In the genomic region with DNA sequence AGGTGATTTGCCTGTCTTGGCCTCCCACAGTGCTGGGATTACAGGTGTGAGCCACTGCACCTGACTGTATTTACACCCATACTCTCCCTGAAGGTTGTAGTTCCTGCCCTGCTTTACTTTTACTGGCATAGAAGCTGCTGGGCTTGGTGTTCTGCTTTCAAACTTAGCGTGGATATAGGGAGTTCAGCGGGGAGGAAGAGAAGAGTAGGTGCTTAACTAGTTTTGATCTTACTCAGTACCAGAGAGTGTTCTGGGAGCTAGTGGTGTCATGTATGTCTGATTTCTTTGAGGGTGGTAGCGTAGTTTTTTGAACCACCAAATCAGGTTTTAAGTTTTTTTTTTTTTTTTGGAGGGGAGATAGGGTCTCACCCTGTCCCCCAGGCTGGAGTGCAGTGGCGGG, we compare ENCODE assay signal across 15 cellular contexts. TPM values are rescaled to one million over a fixed set of nuclear protein-coding genes. Genes with fewer than 3 reads are reported as not detected.
A peak's percentile ranks its signal among the peaks of the same experiment; 100 is the strongest.
DNase-seq lines count a peak whose midpoint lies in the region; ATAC-seq and TF ChIP-seq lines count a peak whose summit lies in the region.
"Had no signal": no experiment of that assay in that cellular context is flagged by ENCODE, and none has a peak within 500 bp of the region (broad histone marks: within the 10 kb centered on the region; RNA-seq: fewer than 3 reads in every experiment).

No MANE protein-coding gene starts in this region.

- TF ChIP-seq POLR2A in breast epithelium (IDR thresholded peaks at IDR 0.05): no peak

- H3K4me3 ChIP-seq in OCI-LY3 (ENCODE audit: low read length): no peak overlapping the region
- no peak overlapping the region for H3K4me3 ChIP-seq in breast epithelium

- CTCF ChIA-PET in activated naive CD4-positive, alpha-beta T cell treated with anti-CD3 and anti-CD28 coated beads, Interleukin-2, amount 10 ng/mL, durations not matched to agents 7 days and 5 days (lab: Charles Lee): interaction anchor here (0.6 to 2.0 kb wide), 2 partner anchors 9 to 12 kb away, joined by 3 to 9 read pairs; no protein-coding TSS in a partner anchor

- H3K27ac ChIP-seq in OCI-LY3 (ENCODE audit: low read length): no peak overlapping the region
- H3K27ac ChIP-seq in breast epithelium: peak overlapping the region in 1 of 2 donors; percentile 54

- H4K20me1 ChIP-seq in OCI-LY3 (ENCODE audit: insufficient read depth, low read length): peaks cover 47% of the 10 kb centered on the region

- peak overlapping the region in 4 of 7 donors; percentile 3 to 68 (median 46) for H3K27ac Mint-ChIP-seq in CD14-positive monocyte
- no peak overlapping the region for H3K27ac Mint-ChIP-seq in activated naive CD4-positive, alpha-beta T cell treated with anti-CD3 and anti-CD28 coated beads, Interleukin-2, amount 10 ng/mL, durations not matched to agents 7 days and 5 days
- H3K27ac Mint-ChIP-seq: nephron had no signal

- DNase-seq in CD14-positive monocyte (ENCODE audit: low spot score) (no peak), D341Med (ENCODE audit: low spot score) (no peak), RKO (ENCODE audit: low spot score) (no peak), breast epithelium (ENCODE audit: low spot score in 2 of 2) (no peak)
- DNase-seq in activated naive CD4-positive, alpha-beta T cell treated with anti-CD3 and anti-CD28 coated beads, Interleukin-2, amount 10 ng/mL, durations not matched to agents 7 days and 5 days: no peak
- DNase-seq: activated CD4-positive, CD25-positive, alpha-beta regulatory T cell treated with anti-CD3 and anti-CD28 coated beads, Interleukin-2, amount 50 U/mL, for 72 hours; BE2C; hippocampal formation; NCI-H2171 had no signal

- ATAC-seq in GM18502 (IDR thresholded peaks at IDR 0.05; ENCODE audit: poor library complexity, unreplicated experiment): peak; percentile 47
- ATAC-seq in GM21786 (IDR thresholded peaks at IDR 0.05; ENCODE audit: unreplicated experiment): peak; percentile 49
- ATAC-seq: sciatic nerve, SK-N-SH treated with all-trans-retinoic acid at 6 μM for 48 hours had no signal

- peaks cover 84% of the 10 kb centered on the region for H3K79me2 ChIP-seq in OCI-LY3 (ENCODE audit: low read length)

- no peak overlapping the region for H3K9ac ChIP-seq in OCI-LY3 (ENCODE audit: low read length)

- intact Hi-C loops in CD14-positive monocyte (cut with micrococcal nuclease): no loop called here
- intact Hi-C loops in breast epithelium (cut with DNase I; ENCODE audit: low total_unique reads): no loop called here

- TF ChIP-seq CTCF in CD14-positive monocyte (IDR thresholded peaks at IDR 0.05) (no peak), OCI-LY3 (IDR thresholded peaks at IDR 0.05; ENCODE audit: low read depth, low read length) (no peak), breast epithelium (IDR thresholded peaks at IDR 0.05) (no peak)

- H3K27me3 ChIP-seq in OCI-LY3 (ENCODE audit: low read depth, low read length) (no peaks in the 10 kb centered on the region), breast epithelium (no peaks in the 10 kb centered on the region)
- H3K27me3 ChIP-seq: BE2C had no signal

- no peak overlapping the region for H2AFZ ChIP-seq in OCI-LY3 (ENCODE audit: low read depth, low read length)

- no peaks in the 10 kb centered on the region for H3K9me3 Mint-ChIP-seq in CD14-positive monocyte
- H3K9me3 Mint-ChIP-seq in activated naive CD4-positive, alpha-beta T cell treated with anti-CD3 and anti-CD28 coated beads, Interleukin-2, amount 10 ng/mL, durations not matched to agents 7 days and 5 days: no peaks in the 10 kb centered on the region
- H3K9me3 Mint-ChIP-seq: nephron had no signal

- no peak overlapping the region for H3K4me3 Mint-ChIP-seq in CD14-positive monocyte
- no peak overlapping the region for H3K4me3 Mint-ChIP-seq in activated naive CD4-positive, alpha-beta T cell treated with anti-CD3 and anti-CD28 coated beads, Interleukin-2, amount 10 ng/mL, durations not matched to agents 7 days and 5 days
- H3K4me3 Mint-ChIP-seq: nephron had no signal

- H3K4me1 Mint-ChIP-seq in CD14-positive monocyte: peaks cover 31% of the 10 kb centered on the region
- peaks cover 11% of the 10 kb centered on the region for H3K4me1 Mint-ChIP-seq in activated naive CD4-positive, alpha-beta T cell treated with anti-CD3 and anti-CD28 coated beads, Interleukin-2, amount 10 ng/mL, durations not matched to agents 7 days and 5 days

- peak overlapping the region; percentile 51 for H3K4me2 ChIP-seq in OCI-LY3 (ENCODE audit: low read length)

- H3K36me3 ChIP-seq in OCI-LY3 (replicated peaks; ENCODE audit: low read depth, low read length) (peaks cover 3% of the 10 kb centered on the region), breast epithelium (no peaks in the 10 kb centered on the region)

- no peaks in the 10 kb centered on the region for H3K9me3 ChIP-seq in OCI-LY3 (ENCODE audit: insufficient read depth, low read length)
- no peaks in the 10 kb centered on the region for H3K9me3 ChIP-seq in breast epithelium
- H3K9me3 ChIP-seq: BE2C had no signal

- no peaks in the 10 kb centered on the region for H3K27me3 Mint-ChIP-seq in CD14-positive monocyte (ENCODE audit: low read depth in 3 of 3)
- no peaks in the 10 kb centered on the region for H3K27me3 Mint-ChIP-seq in activated naive CD4-positive, alpha-beta T cell treated with anti-CD3 and anti-CD28 coated beads, Interleukin-2, amount 10 ng/mL, durations not matched to agents 7 days and 5 days

- H3K4me1 ChIP-seq in OCI-LY3 (ENCODE audit: low read length): peaks cover 39% of the 10 kb centered on the region
- H3K4me1 ChIP-seq in breast epithelium: peaks cover 0 to 9% of the 10 kb centered on the region in 2 donors
- H3K4me1 ChIP-seq: BE2C had no signal

- H3K36me3 Mint-ChIP-seq in CD14-positive monocyte: peaks cover 18 to 36% of the 10 kb centered on the region in 2 donors
- peaks cover 6% of the 10 kb centered on the region for H3K36me3 Mint-ChIP-seq in activated naive CD4-positive, alpha-beta T cell treated with anti-CD3 and anti-CD28 coated beads, Interleukin-2, amount 10 ng/mL, durations not matched to agents 7 days and 5 days

RNA-seq across cellular contexts. Expression of a gene that starts 13.8 kb away (rescaled TPM):
- polyA plus RNA-seq in CD14-positive monocyte: 1 to 10 TPM; 2.1 to 2.3 TPM
- 10 to 100 TPM; 15.7 to 21.8 (median 20.3) TPM for total RNA-seq in breast epithelium
